Comparison of ENCODE assay signal across 8 cellular contexts in genomic region chr19:8513687-8514504, GRCh38. TPM values are rescaled to one million over a fixed set of nuclear protein-coding genes. Genes with fewer than 3 reads are reported as not detected.
DNase-seq lines count a peak whose midpoint lies in the region; ATAC-seq, FAIRE-seq and TF ChIP-seq lines count a peak whose summit lies in the region.

ZNF414 (minus strand) TSS chr19:8514167; CDS start chr19:8514046, 121 bp downstream.

- peak; percentile 94 for DNase-seq in DND-41
- peak; percentile 98 for DNase-seq in Karpas-422
- DNase-seq in RCC 7860 (ENCODE audit: low spot score): peak; percentile 89
- peak; percentile 98 to 99 for DNase-seq in activated T-cell treated with anti-CD3 and anti-CD28 coated beads, Interleukin-2, amount 50 U/mL, for 48 hours
- peak; percentile 95 to 96 for DNase-seq in stimulated activated CD8-positive, alpha-beta memory T cell treated with anti-CD3 and anti-CD28 coated beads, Interleukin-7, amount 100 ng/mL, for 1 hour (ENCODE audit: low read depth in 2 of 2)

- H3K9me3 ChIP-seq in DND-41 (ENCODE audit: insufficient read depth, low read length, severe bottlenecking) (no peaks in the 10 kb centered on the region), Karpas-422 (ENCODE audit: low read length) (no peaks in the 10 kb centered on the region), muscle layer of colon (ENCODE audit: low read length) (no peaks in the 10 kb centered on the region)

- no peaks in the 10 kb centered on the region for H3K27me3 ChIP-seq in DND-41 (ENCODE audit: insufficient read depth, low read length, poor library complexity)
- H3K27me3 ChIP-seq in Karpas-422 (ENCODE audit: low read length): no peaks in the 10 kb centered on the region
- no peaks in the 10 kb centered on the region for H3K27me3 ChIP-seq in muscle layer of colon (ENCODE audit: control insufficient read depth in 1 of 2, insufficient read depth in 2 of 2, low read length in 2 of 2)

- peak within 1 kb of the TSS; percentile 87 for H3K27ac ChIP-seq in DND-41 (ENCODE audit: low read length)
- peak within 1 kb of the TSS; percentile 69 for H3K27ac ChIP-seq in Karpas-422 (ENCODE audit: low read length)
- peak within 1 kb of the TSS; percentile 78 for H3K27ac ChIP-seq in muscle layer of colon (ENCODE audit: low read depth, low read length)

- H3K9me2 ChIP-seq in Karpas-422 (replicated peaks; ENCODE audit: insufficient read depth, low read length): no peaks in the 10 kb centered on the region

- peak within 1 kb of the TSS; percentile 85 for H3K9ac ChIP-seq in DND-41 (ENCODE audit: low read depth, low read length)
- H3K9ac ChIP-seq in Karpas-422 (ENCODE audit: low read length): peak within 1 kb of the TSS; percentile 91
- H3K9ac ChIP-seq in muscle layer of colon (ENCODE audit: low read length): peak within 1 kb of the TSS; percentile 57

- ATAC-seq in DND-41 (ENCODE audit: insufficient read depth, low read depth) (peak; percentile 88), GM21825 (IDR thresholded peaks at IDR 0.05; ENCODE audit: unreplicated experiment) (peak; percentile 81), esophagus mucosa (peak; percentile 93)

- H4K20me1 ChIP-seq in DND-41 (ENCODE audit: insufficient read depth, low read length) (no peaks in the 10 kb centered on the region), Karpas-422 (ENCODE audit: insufficient read depth, low read depth, low read length) (no peaks in the 10 kb centered on the region)

- H3K79me2 ChIP-seq in DND-41 (ENCODE audit: insufficient read depth, low read length): peaks cover 12% of the 10 kb centered on the region
- H3K79me2 ChIP-seq in Karpas-422 (ENCODE audit: low read length): peaks cover 13% of the 10 kb centered on the region

- H3K4me3 ChIP-seq in DND-41 (ENCODE audit: low read depth in 1 of 2, low read length in 2 of 2): peak within 1 kb of the TSS; percentile 35 to 63; a peak in 3 of 4 replicates
- H3K4me3 ChIP-seq in Karpas-422 (ENCODE audit: low read length): peak within 1 kb of the TSS; percentile 82
- peak within 1 kb of the TSS; percentile 64 to 76 for H3K4me3 ChIP-seq in muscle layer of colon (ENCODE audit: low read depth in 1 of 2, low read length in 2 of 2)

- H3K4me1 ChIP-seq in DND-41 (ENCODE audit: insufficient read depth, low read length) (peaks cover 44% of the 10 kb centered on the region), Karpas-422 (ENCODE audit: low read length) (peaks cover 20% of the 10 kb centered on the region), muscle layer of colon (ENCODE audit: insufficient read depth, low read length) (peaks cover 18% of the 10 kb centered on the region)

- peak; percentile 79 for FAIRE-seq in RCC 7860 (lab: Jason Lieb, UNC)

- H3K4me2 ChIP-seq in DND-41 (ENCODE audit: insufficient read depth, low read length): peak within 1 kb of the TSS; percentile 69
- peak within 1 kb of the TSS; percentile 92 for H3K4me2 ChIP-seq in Karpas-422 (ENCODE audit: low read depth, low read length, poor library complexity, severe bottlenecking)

- peak within 1 kb of the TSS; percentile 90 for H2AFZ ChIP-seq in DND-41 (ENCODE audit: low read depth, low read length)
- no peak within 1 kb of the TSS; the same call in 1 of the 2 replicates for H2AFZ ChIP-seq in Karpas-422 (ENCODE audit: low read length)

- TF ChIP-seq CTCF in DND-41 (IDR thresholded peaks at IDR 0.05; ENCODE audit: borderline replicate concordance, extremely low read depth, low read length, poor library complexity, severe bottlenecking): no peak

- H3K36me3 ChIP-seq in DND-41 (ENCODE audit: insufficient read depth, low read length): peaks cover 13% of the 10 kb centered on the region; the same call in 1 of the 2 replicates
- H3K36me3 ChIP-seq in Karpas-422 (ENCODE audit: insufficient read depth, low read length): no peaks in the 10 kb centered on the region
- no peaks in the 10 kb centered on the region for H3K36me3 ChIP-seq in muscle layer of colon (ENCODE audit: insufficient read depth, low read length)

RNA-seq across cellular contexts. Expression of gene ZNF414, which starts in this region (rescaled TPM):
- total RNA-seq in Karpas-422 (2014; rRNA removed; shearing (Covaris generic); ENCODE audit: low replicate concordance): 3.8 and 11.8 TPM in 2 replicates
- total RNA-seq in esophagus mucosa: 13.3 TPM

Comparison
In these comparisons a context has a peak if more than half of its experiments do, and no peak if none do; other contexts are left out.
1. Peak in every context shown above with its lines: DNase-seq, ATAC-seq, H3K4me3 ChIP-seq and H3K27ac ChIP-seq.